17 cellular contexts compared by ENCODE assay signal in the genomic region with DNA sequence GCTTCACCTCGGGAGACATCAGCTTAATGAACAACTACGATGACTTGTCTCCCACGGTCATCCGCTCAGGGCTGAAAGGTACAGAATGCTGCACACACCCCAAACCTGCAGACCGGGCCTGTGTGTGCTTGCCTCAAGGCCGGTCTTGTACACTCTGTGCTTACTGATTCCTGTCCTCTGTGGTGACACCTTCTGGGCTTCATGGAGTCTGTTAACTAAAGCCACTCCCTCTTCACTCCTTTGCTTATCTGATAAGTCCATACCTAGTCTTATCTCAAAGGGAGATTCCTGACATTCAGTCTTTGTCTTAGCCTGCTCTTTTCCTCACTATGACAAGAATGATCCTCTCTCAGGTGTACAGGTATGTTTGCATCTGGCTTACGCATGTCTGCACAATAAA.
"Had no signal": no experiment of that assay in that cellular context is flagged by ENCODE, and none has a peak within 500 bp of the region (broad histone marks: within the 10 kb centered on the region; RNA-seq: fewer than 3 reads in every experiment).

No MANE protein-coding gene starts in this region.

- ATAC-seq: activated CD4-positive, CD25-positive, alpha-beta regulatory T cell treated with anti-CD3 and anti-CD28 coated beads, Interleukin-2, amount 50 U/mL, for 24 hours; effector memory CD8-positive, alpha-beta T cell; sciatic nerve; stimulated activated naive CD8-positive, alpha-beta T cell treated with anti-CD3 and anti-CD28 coated beads, Interleukin-15, amount 100 ng/mL, for 72 hours; T-cell had no signal

- H3K36me3 ChIP-seq: ovary, uterus had no signal

- H3K27ac ChIP-seq: esophagus muscularis mucosa, ovary, thoracic aorta, uterus had no signal

- H3K4me3 ChIP-seq: esophagus muscularis mucosa, ovary, thoracic aorta, uterus had no signal

- DNase-seq: activated CD4-positive, alpha-beta T cell treated with anti-CD3 and anti-CD28 coated beads, Interleukin-2, amount 50 U/mL, for 1 hour; activated CD8-positive, alpha-beta memory T cell treated with anti-CD3 and anti-CD28 coated beads for 24 hours; activated gamma-delta T cell treated with Interleukin-2 at 50 U/mL for 16 hours; amygdala; cerebellar nuclear complex; effector memory CD8-positive, alpha-beta T cell; hippocampal formation; ovary; stimulated activated CD4-positive, alpha-beta T cell treated with anti-CD3 and anti-CD28 coated beads, Interleukin-1b, Interleukin-23, amount 100 ng/mL, for 48 hours; stimulated activated naive CD8-positive, alpha-beta T cell treated with anti-CD3 and anti-CD28 coated beads, Interleukin-15, amount 100 ng/mL, for 72 hours; T-cell; T-helper 9 cell; uterus had no signal

- H3K4me1 ChIP-seq: esophagus muscularis mucosa, uterus had no signal

- H3K27me3 ChIP-seq: esophagus muscularis mucosa, ovary, uterus had no signal

- H3K9me3 ChIP-seq: esophagus muscularis mucosa, ovary, thoracic aorta, uterus had no signal
